8 cellular contexts compared by ENCODE assay signal in genomic region chr9:38067611-38067891, GRCh38. TPM values are rescaled to one million over a fixed set of nuclear protein-coding genes. Genes with fewer than 3 reads are reported as not detected.
DNase-seq lines count a peak whose midpoint lies in the region; ATAC-seq and TF ChIP-seq lines count a peak whose summit lies in the region.

No MANE protein-coding gene starts in this region.

- DNase-seq in activated CD8-positive, alpha-beta memory T cell treated with anti-CD3 and anti-CD28 coated beads, Interleukin-2, amount 50 U/mL, for 48 hours, result peak; percentile 58
- no peak for DNase-seq in activated CD8-positive, alpha-beta memory T cell treated with anti-CD3 and anti-CD28 coated beads for 24 hours
- no peak for DNase-seq in brain microvascular endothelial cell
- DNase-seq in right lobe of liver, result peak; percentile 51 to 67 (median 61)
- no peak for DNase-seq in tibial nerve (ENCODE audit: low spot score in 2 of 2)
- no peak for DNase-seq in SIG-M5 (lab: John Stamatoyannopoulos, UW)
- no peak for DNase-seq in activated effector memory CD4-positive, alpha-beta T cell treated with Interleukin-2 at 50 U/mL for 16 hours

- 0% methylated on average over 17 of the region's 21 CpGs for WGBS in right lobe of liver (ENCODE audit: insufficient coverage, low coverage, low lambda C conversion rate, missing lambda C conversion rate)
- 4 to 5% methylated on average over 15 to 20 of the region's 21 CpGs for WGBS in tibial nerve, 2 donors

- H3K36me3 ChIP-seq in brain microvascular endothelial cell (replicated peaks) (no peaks in the 10 kb centered on the region), right lobe of liver (no peaks in the 10 kb centered on the region), tibial nerve (no peaks in the 10 kb centered on the region)

- in situ Hi-C loops in brain microvascular endothelial cell (cut with HindIII; ENCODE audit: low pct_ligation_motif_present, low sequenced_read_pairs), result no loop called here

- TF ChIP-seq EP300 in tibial nerve (IDR thresholded peaks at IDR 0.05), result no peak

- H3K27ac ChIP-seq in brain microvascular endothelial cell (peak overlapping the region; percentile 70), right lobe of liver (peak overlapping the region; percentile 84 to 97 (median 93)), tibial nerve (peak overlapping the region; percentile 60 to 93 (median 80))

- H3K9me3 ChIP-seq in right lobe of liver (no peaks in the 10 kb centered on the region), tibial nerve (no peaks in the 10 kb centered on the region)

- TF ChIP-seq POLR2A in right lobe of liver (IDR thresholded peaks at IDR 0.05) (no peak), tibial nerve (IDR thresholded peaks at IDR 0.05) (no peak)

- intact Hi-C loops in right lobe of liver (cut with DNase I), result loop anchor here (10.0 kb wide), 2 partner anchors 53 to 153 kb away; no protein-coding TSS in a partner anchor

- H3K27me3 ChIP-seq in brain microvascular endothelial cell (replicated peaks) (no peaks in the 10 kb centered on the region), right lobe of liver (no peaks in the 10 kb centered on the region), tibial nerve (no peaks in the 10 kb centered on the region)

- H3K4me3 ChIP-seq in brain microvascular endothelial cell (ENCODE audit: low read depth, low read length) (peak overlapping the region; percentile 86), right lobe of liver (peak overlapping the region; percentile 99), tibial nerve (peak overlapping the region; percentile 90 to 96 (median 92))

- ATAC-seq in right lobe of liver (peak; percentile 1 to 40 (median 14)), GM19351 (IDR thresholded peaks at IDR 0.05; ENCODE audit: unreplicated experiment) (no peak)

- H3K4me1 ChIP-seq in right lobe of liver (peaks cover 0 to 40% (median 12%) of the 10 kb centered on the region in 4 donors), tibial nerve (peaks cover 0 to 54% (median 20%) of the 10 kb centered on the region in 4 donors)

- TF ChIP-seq CTCF in brain microvascular endothelial cell (IDR thresholded peaks at IDR 0.05; ENCODE audit: low read depth, low read length, missing control alignments), result no peak
- TF ChIP-seq CTCF in right lobe of liver (IDR thresholded peaks at IDR 0.05), result no peak
- no peak for TF ChIP-seq CTCF in tibial nerve (IDR thresholded peaks at IDR 0.05)

RNA-seq across cellular contexts. Expression of gene SHB, which starts 1.5 kb away (rescaled TPM):
- total RNA-seq in right lobe of liver (10 to 100 TPM; 12.0 to 43.1 (median 21.9) TPM), tibial nerve (10 to 100 TPM in 2 of 4 donors, 1 to 10 TPM in 2; 6.3 to 15.9 (median 11.6) TPM)

Comparison
In these comparisons a context has a peak if more than half of its experiments do, and no peak if none do; other contexts are left out.
1. DNase-seq: peak in activated CD8-positive, alpha-beta memory T cell treated with anti-CD3 and anti-CD28 coated beads, Interleukin-2, amount 50 U/mL, for 48 hours (single experiment) and right lobe of liver (3 of 3); none in activated CD8-positive, alpha-beta memory T cell treated with anti-CD3 and anti-CD28 coated beads for 24 hours (single experiment), brain microvascular endothelial cell (single experiment), tibial nerve (0 of 2), SIG-M5 (single experiment) and activated effector memory CD4-positive, alpha-beta T cell treated with Interleukin-2 at 50 U/mL for 16 hours (single experiment).
2. Peak in every context shown above with its lines, with median percentiles within 50 percentile points of each other: H3K27ac ChIP-seq and H3K4me3 ChIP-seq.